ENCODE assay signal across 24 cellular contexts in genomic region chr13:93182406-93182805, GRCh38.
DNase-seq lines count a peak whose midpoint lies in the region; ATAC-seq and TF ChIP-seq lines count a peak whose summit lies in the region.
"Had no signal": no experiment of that assay in that cellular context is flagged by ENCODE, and none has a peak within 500 bp of the region (broad histone marks: within the 10 kb centered on the region; RNA-seq: fewer than 3 reads in every experiment).

No MANE protein-coding gene starts in this region.

- no peak for ATAC-seq in GM18873 (IDR thresholded peaks at IDR 0.05; ENCODE audit: low FRiP score, unreplicated experiment)
- ATAC-seq: GM12878 had no signal

- TF ChIP-seq CTCF in fibroblast of pulmonary artery (IDR thresholded peaks at IDR 0.05; ENCODE audit: low read length, missing control alignments) = no peak

- DNase-seq in amniotic epithelial cell (ENCODE audit: low read depth) = peak; percentile 80
- DNase-seq in fibroblast of pulmonary artery (ENCODE audit: low read depth) = peak; percentile 23
- peak; percentile 2 for DNase-seq in iris pigment epithelial cell (ENCODE audit: low read depth)
- DNase-seq in activated CD4-positive, CD25-positive, alpha-beta regulatory T cell treated with anti-CD3 and anti-CD28 coated beads, Interleukin-2, amount 50 U/mL, for 72 hours = no peak
- DNase-seq in SHP77 (lab: John Stamatoyannopoulos, UW) = no peak
- DNase-seq in midbrain (lab: John Stamatoyannopoulos, UW) = no peak
- DNase-seq: 8988T; ACHN; BE2C; C1 segment of cervical spinal cord; CD4-positive, alpha-beta memory T cell; CD4-positive, CD25-positive, alpha-beta regulatory T cell; CD8-positive, alpha-beta memory T cell; COR-L47; DMS 273 treated with DMSO at 0.1 percent for 48 hours; DMS153; DMS53; DMS79; DND-41; EL; GDM1 had no signal

- no peak overlapping the region for H3K4me3 ChIP-seq in fibroblast of pulmonary artery (replicated peaks; ENCODE audit: low read depth, low read length)
- H3K4me3 ChIP-seq: BLaER1, GM12878 had no signal

Comparison
In these comparisons a context has a peak if more than half of its experiments do, and no peak if none do; other contexts are left out.
1. DNase-seq: peak in amniotic epithelial cell (single experiment), fibroblast of pulmonary artery (single experiment) and iris pigment epithelial cell (single experiment); none in activated CD4-positive, CD25-positive, alpha-beta regulatory T cell treated with anti-CD3 and anti-CD28 coated beads, Interleukin-2, amount 50 U/mL, for 72 hours (single experiment), SHP77 (0 of 2) and midbrain (single experiment).